ENCODE assay signal across 1 cellular context in the genomic region with DNA sequence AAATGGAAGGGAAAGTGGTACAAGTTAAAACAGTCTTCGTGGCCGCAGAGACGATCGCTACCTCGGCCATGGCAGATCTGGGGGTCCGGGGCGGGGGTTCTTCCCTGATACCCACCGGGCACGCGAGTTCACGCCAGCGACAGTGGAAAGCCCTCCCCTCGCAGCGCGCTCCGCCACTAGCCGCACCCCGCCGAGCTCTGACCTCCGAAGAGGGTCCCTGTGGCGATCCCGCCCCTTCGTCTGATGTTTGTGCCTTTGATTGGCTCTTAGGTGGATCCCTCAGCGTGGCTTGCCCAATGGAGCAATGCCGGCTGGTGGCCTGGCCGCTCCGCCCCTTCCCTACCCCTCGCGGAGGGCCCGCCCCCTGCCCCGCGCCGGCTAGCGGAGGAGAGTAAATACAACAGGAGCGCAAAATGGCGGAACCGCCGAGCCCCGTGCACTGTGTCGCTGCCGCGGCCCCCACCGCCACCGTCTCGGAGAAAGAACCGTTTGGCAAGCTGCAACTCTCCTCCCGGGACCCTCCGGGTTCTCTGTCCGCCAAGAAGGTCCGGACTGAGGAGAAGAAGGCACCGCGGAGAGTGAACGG.
A peak's percentile ranks its signal among the peaks of the same experiment; 100 is the strongest.
TF ChIP-seq lines count a peak whose summit lies in the region.

A gene (plus strand): TSS at position 403 of the 586 bp plus-strand sequence. CDS start 11 bp downstream, at position 414.

TF ChIP-seq in K562, 482 proteins besides CTCF, POLR2A, EP300 and RAD21 (continued from another document and continues in another):
- TF ChIP-seq, protein P1, sequence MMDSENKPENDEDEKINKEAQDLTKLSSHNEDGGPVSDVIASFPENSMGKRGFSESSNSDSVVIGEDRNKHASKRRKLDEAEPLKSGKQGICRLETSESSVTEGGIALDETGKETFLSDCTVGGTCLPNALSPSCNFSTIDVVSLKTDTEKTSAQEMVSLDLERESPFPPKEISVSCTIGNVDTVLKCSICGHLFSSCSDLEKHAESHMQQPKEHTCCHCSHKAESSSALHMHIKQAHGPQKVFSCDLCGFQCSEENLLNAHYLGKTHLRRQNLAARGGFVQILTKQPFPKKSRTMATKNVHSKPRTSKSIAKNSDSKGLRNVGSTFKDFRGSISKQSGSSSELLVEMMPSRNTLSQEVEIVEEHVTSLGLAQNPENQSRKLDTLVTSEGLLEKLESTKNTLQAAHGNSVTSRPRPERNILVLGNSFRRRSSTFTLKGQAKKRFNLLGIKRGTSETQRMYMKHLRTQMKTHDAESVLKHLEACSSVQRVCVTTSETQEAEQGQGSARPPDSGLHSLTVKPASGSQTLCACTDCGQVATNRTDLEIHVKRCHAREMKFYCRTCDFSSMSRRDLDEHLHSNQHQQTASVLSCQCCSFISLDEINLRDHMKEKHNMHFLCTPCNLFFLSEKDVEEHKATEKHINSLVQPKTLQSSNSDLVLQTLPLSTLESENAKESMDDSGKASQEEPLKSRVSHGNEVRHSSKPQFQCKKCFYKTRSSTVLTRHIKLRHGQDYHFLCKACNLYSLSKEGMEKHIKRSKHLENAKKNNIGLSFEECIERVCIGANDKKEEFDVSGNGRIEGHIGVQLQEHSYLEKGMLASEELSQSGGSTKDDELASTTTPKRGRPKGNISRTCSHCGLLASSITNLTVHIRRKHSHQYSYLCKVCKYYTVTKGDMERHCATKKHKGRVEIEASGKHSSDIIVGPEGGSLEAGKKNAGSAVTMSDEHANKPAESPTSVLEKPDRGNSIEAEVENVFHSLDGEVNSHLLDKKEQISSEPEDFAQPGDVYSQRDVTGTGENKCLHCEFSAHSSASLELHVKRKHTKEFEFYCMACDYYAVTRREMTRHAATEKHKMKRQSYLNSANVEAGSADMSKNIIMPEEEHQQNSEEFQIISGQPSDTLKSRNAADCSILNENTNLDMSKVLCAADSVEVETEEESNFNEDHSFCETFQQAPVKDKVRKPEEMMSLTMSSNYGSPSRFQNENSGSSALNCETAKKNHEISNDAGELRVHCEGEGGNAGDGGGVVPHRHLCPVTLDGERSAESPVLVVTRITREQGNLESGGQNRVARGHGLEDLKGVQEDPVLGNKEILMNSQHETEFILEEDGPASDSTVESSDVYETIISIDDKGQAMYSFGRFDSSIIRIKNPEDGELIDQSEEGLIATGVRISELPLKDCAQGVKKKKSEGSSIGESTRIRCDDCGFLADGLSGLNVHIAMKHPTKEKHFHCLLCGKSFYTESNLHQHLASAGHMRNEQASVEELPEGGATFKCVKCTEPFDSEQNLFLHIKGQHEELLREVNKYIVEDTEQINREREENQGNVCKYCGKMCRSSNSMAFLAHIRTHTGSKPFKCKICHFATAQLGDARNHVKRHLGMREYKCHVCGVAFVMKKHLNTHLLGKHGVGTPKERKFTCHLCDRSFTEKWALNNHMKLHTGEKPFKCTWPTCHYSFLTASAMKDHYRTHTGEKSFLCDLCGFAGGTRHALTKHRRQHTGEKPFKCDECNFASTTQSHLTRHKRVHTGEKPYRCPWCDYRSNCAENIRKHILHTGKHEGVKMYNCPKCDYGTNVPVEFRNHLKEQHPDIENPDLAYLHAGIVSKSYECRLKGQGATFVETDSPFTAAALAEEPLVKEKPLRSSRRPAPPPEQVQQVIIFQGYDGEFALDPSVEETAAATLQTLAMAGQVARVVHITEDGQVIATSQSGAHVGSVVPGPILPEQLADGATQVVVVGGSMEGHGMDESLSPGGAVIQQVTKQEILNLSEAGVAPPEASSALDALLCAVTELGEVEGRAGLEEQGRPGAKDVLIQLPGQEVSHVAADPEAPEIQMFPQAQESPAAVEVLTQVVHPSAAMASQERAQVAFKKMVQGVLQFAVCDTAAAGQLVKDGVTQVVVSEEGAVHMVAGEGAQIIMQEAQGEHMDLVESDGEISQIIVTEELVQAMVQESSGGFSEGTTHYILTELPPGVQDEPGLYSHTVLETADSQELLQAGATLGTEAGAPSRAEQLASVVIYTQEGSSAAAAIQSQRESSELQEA (IDR thresholded peaks at IDR 0.05; ENCODE audit: low read depth): no peak
- TF ChIP-seq CBX5 (IDR thresholded peaks at IDR 0.05; ENCODE audit: borderline replicate concordance, low read depth) (peak; percentile 66), FOSL1 (tag; conservative IDR thresholded peaks at IDR 0.05) (peak; percentile 39; the same call in 1 of the 2 replicates), SMC3 (conservative IDR thresholded peaks at IDR 0.05; ENCODE audit: insufficient read depth, low read depth, low read length) (0 out of 2 replicates have a peak, but pooled peaks have one; percentile 9), ETV5 (CRISPR knock-in tag; IDR thresholded peaks at IDR 0.05; ENCODE audit: low read depth) (peak; percentile 15; the same call in 1 of the 2 replicates), SIN3A (IDR thresholded peaks at IDR 0.05; ENCODE audit: borderline replicate concordance in 2 of 2, control insufficient read depth in 1 of 2, low read depth in 2 of 2, low read length in 2 of 2) (peak in 1 of 2 experiments; percentile 79; a peak in 2 of 4 replicates), CBX1 (IDR thresholded peaks at IDR 0.05; ENCODE audit: low read depth) (peak; percentile 80; the same call in 1 of the 2 replicates), PML (IDR thresholded peaks at IDR 0.05; ENCODE audit: low read length) (peak; percentile 88), YY1 (IDR thresholded peaks at IDR 0.05; ENCODE audit: borderline replicate concordance in 1 of 3, control insufficient read depth in 1 of 3, extremely low read depth in 1 of 3, insufficient read depth in 3 of 3, insufficient read length in 1 of 3, insufficient replicate concordance in 2 of 3, low read depth in 1 of 3, low read length in 2 of 3) (peak; percentile 86 to 97 (median 97)), NBN (IDR thresholded peaks at IDR 0.05; ENCODE audit: low read depth) (0 out of 2 replicates have a peak, but pooled peaks have one; percentile 30), ZFP36 (IDR thresholded peaks at IDR 0.05; ENCODE audit: low read depth, low read length, partially characterized antibody) (peak; percentile 2), ZC3H11A (IDR thresholded peaks at IDR 0.05; ENCODE audit: low read depth, low read length) (no peak), KLF13 (tag; IDR thresholded peaks at IDR 0.05; ENCODE audit: borderline replicate concordance, low read depth) (peak; percentile 38; the same call in 1 of the 2 replicates), CREB1 (IDR thresholded peaks at IDR 0.05) (0 out of 2 replicates have a peak, but pooled peaks have one; percentile 15), CREB1 (CRISPR knock-in tag; IDR thresholded peaks at IDR 0.05) (peak; percentile 76), POLR2G (IDR thresholded peaks at IDR 0.05; ENCODE audit: low read depth, low read length) (peak; percentile 97), CSDE1 (IDR thresholded peaks at IDR 0.05) (no peak), RBM25 (IDR thresholded peaks at IDR 0.05; ENCODE audit: low read depth, low read length, severe bottlenecking) (peak; percentile 98), FOXK2 (conservative IDR thresholded peaks at IDR 0.05 in 1 of 2, IDR thresholded peaks at IDR 0.05 in 1 of 2; ENCODE audit: low read depth in 2 of 2) (peak; percentile 87 to 93), TBP (optimal IDR thresholded peaks at IDR 0.05; ENCODE audit: low read depth, low read length) (peak; percentile 93), TAF9B (IDR thresholded peaks at IDR 0.05; ENCODE audit: partially characterized antibody) (peak; percentile 97), CAMTA2 (CRISPR knock-in tag; conservative IDR thresholded peaks at IDR 0.05) (peak; percentile 82; the same call in 1 of the 2 replicates), HCFC1 (IDR thresholded peaks at IDR 0.05; ENCODE audit: low read depth, low read length) (0 out of 2 replicates have a peak, but pooled peaks have one; percentile 6), KDM4B (IDR thresholded peaks at IDR 0.05; ENCODE audit: borderline replicate concordance in 2 of 2, low read depth in 1 of 2) (peak in 1 of 2 experiments; percentile 59; a peak in 1 of 4 replicates), ZNF830 (CRISPR knock-in tag; IDR thresholded peaks at IDR 0.05) (0 out of 2 replicates have a peak, but pooled peaks have one; percentile 54), CCNT2 (IDR thresholded peaks at IDR 0.05; ENCODE audit: borderline replicate concordance, extremely low read depth, insufficient read length, low read depth, low read length) (peak; percentile 67), ATF7 (IDR thresholded peaks at IDR 0.05) (peak; percentile 61; the same call in 1 of the 2 replicates), SMARCE1 (IDR thresholded peaks at IDR 0.05) (peak; percentile 42; the same call in 1 of the 2 replicates), TAF7 (tag; IDR thresholded peaks at IDR 0.05) (peak; percentile 97), SPI1 (IDR thresholded peaks at IDR 0.05; ENCODE audit: borderline replicate concordance, low read depth, low read length) (no peak), FOS (IDR thresholded peaks at IDR 0.05; ENCODE audit: extremely low read depth, insufficient read length) (peak; percentile 94)
- TF ChIP-seq, protein P2, sequence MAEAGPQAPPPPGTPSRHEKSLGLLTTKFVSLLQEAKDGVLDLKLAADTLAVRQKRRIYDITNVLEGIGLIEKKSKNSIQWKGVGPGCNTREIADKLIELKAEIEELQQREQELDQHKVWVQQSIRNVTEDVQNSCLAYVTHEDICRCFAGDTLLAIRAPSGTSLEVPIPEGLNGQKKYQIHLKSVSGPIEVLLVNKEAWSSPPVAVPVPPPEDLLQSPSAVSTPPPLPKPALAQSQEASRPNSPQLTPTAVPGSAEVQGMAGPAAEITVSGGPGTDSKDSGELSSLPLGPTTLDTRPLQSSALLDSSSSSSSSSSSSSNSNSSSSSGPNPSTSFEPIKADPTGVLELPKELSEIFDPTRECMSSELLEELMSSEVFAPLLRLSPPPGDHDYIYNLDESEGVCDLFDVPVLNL (CRISPR knock-in tag; IDR thresholded peaks at IDR 0.05; ENCODE audit: low read depth): 0 out of 2 replicates have a peak, but pooled peaks have one; percentile 59
- TF ChIP-seq, protein P3, sequence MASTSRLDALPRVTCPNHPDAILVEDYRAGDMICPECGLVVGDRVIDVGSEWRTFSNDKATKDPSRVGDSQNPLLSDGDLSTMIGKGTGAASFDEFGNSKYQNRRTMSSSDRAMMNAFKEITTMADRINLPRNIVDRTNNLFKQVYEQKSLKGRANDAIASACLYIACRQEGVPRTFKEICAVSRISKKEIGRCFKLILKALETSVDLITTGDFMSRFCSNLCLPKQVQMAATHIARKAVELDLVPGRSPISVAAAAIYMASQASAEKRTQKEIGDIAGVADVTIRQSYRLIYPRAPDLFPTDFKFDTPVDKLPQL (IDR thresholded peaks at IDR 0.05; ENCODE audit: extremely low read depth, insufficient read length): peak; percentile 57
- TF ChIP-seq, protein P4, sequence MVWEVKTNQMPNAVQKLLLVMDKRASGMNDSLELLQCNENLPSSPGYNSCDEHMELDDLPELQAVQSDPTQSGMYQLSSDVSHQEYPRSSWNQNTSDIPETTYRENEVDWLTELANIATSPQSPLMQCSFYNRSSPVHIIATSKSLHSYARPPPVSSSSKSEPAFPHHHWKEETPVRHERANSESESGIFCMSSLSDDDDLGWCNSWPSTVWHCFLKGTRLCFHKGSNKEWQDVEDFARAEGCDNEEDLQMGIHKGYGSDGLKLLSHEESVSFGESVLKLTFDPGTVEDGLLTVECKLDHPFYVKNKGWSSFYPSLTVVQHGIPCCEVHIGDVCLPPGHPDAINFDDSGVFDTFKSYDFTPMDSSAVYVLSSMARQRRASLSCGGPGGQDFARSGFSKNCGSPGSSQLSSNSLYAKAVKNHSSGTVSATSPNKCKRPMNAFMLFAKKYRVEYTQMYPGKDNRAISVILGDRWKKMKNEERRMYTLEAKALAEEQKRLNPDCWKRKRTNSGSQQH (CRISPR knock-in tag; IDR thresholded peaks at IDR 0.05): peak; percentile 62; the same call in 1 of the 2 replicates
- TF ChIP-seq, protein P5, sequence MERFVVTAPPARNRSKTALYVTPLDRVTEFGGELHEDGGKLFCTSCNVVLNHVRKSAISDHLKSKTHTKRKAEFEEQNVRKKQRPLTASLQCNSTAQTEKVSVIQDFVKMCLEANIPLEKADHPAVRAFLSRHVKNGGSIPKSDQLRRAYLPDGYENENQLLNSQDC (CRISPR knock-in tag; IDR thresholded peaks at IDR 0.05): peak; percentile 86
- TF ChIP-seq, protein P6, sequence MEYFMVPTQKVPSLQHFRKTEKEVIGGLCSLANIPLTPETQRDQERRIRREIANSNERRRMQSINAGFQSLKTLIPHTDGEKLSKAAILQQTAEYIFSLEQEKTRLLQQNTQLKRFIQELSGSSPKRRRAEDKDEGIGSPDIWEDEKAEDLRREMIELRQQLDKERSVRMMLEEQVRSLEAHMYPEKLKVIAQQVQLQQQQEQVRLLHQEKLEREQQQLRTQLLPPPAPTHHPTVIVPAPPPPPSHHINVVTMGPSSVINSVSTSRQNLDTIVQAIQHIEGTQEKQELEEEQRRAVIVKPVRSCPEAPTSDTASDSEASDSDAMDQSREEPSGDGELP (CRISPR knock-in tag; IDR thresholded peaks at IDR 0.05; ENCODE audit: borderline replicate concordance): peak; percentile 77; the same call in 1 of the 2 replicates
- TF ChIP-seq, protein P7, sequence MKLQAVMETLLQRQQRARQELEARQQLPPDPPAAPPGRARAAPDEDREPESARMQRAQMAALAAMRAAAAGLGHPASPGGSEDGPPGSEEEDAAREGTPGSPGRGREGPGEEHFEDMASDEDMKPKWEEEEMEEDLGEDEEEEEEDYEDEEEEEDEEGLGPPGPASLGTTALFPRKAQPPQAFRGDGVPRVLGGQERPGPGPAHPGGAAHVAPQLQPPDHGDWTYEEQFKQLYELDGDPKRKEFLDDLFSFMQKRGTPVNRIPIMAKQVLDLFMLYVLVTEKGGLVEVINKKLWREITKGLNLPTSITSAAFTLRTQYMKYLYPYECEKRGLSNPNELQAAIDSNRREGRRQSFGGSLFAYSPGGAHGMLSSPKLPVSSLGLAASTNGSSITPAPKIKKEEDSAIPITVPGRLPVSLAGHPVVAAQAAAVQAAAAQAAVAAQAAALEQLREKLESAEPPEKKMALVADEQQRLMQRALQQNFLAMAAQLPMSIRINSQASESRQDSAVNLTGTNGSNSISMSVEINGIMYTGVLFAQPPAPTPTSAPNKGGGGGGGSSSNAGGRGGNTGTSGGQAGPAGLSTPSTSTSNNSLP (IDR thresholded peaks at IDR 0.05; ENCODE audit: borderline replicate concordance, low read depth, low read length): 0 out of 2 replicates have a peak, but pooled peaks have one; percentile 1
- TF ChIP-seq, protein P8, sequence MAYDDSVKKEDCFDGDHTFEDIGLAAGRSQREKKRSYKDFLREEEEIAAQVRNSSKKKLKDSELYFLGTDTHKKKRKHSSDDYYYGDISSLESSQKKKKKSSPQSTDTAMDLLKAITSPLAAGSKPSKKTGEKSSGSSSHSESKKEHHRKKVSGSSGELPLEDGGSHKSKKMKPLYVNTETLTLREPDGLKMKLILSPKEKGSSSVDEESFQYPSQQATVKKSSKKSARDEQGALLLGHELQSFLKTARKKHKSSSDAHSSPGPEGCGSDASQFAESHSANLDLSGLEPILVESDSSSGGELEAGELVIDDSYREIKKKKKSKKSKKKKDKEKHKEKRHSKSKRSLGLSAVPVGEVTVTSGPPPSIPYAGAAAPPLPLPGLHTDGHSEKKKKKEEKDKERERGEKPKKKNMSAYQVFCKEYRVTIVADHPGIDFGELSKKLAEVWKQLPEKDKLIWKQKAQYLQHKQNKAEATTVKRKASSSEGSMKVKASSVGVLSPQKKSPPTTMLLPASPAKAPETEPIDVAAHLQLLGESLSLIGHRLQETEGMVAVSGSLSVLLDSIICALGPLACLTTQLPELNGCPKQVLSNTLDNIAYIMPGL (CRISPR knock-in tag; IDR thresholded peaks at IDR 0.05): peak; percentile 78; the same call in 1 of the 2 replicates
